In the genomic region with DNA sequence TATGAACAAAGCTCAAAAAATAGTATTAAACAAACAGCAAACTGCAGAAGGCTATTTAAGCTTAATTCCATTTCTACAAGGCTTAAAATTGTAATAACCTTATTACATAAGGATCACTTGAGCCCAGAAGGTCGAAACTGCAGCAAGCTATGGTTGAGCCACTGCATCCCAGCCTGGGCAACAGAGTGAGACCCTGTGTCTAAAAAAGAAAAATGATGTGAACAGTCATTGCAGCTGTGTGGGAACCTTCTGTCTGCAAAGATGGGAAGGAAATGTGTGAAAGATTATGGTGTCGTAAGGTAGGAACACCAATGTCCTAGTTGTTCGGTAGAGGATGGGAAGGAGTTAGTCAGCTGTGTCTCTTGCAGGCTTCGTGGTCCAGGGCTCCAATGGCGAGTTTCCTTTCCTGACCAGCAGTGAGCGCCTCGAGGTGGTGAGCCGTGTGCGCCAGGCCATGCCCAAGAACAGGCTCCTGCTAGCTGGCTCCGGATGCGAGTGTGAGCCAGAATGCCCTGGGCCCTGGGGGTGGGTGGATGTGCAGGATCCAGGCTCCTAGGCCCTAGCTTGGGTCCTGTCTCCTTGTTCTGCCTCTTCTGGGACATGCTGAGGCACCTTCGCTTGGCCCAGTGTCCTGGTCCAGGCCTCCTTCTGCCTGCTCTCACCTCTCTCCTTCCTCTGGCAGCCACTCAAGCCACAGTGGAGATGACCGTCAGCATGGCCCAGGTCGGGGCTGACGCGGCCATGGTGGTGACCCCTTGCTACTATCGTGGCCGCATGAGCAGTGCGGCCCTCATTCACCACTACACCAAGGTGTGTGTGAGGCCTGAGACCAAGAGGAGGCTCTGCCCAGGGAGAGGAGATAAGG, we compare ENCODE assay signal across 2 cellular contexts.
TF ChIP-seq lines count a peak whose summit lies in the region.

No MANE protein-coding gene starts in this region.

TF ChIP-seq in A549, 52 proteins besides CTCF, POLR2A, EP300 and RAD21:
- TF ChIP-seq PHF8 (IDR thresholded peaks at IDR 0.05; ENCODE audit: borderline replicate concordance, low read depth): no peak
- TF ChIP-seq SMC3 (IDR thresholded peaks at IDR 0.05): no peak
- no peak for TF ChIP-seq NR3C1 (IDR thresholded peaks at IDR 0.05)
- no peak for TF ChIP-seq CBX8 (IDR thresholded peaks at IDR 0.05)
- TF ChIP-seq MAFK (IDR thresholded peaks at IDR 0.05; ENCODE audit: partially characterized antibody): no peak
- no peak for TF ChIP-seq ZSCAN20 (CRISPR knock-in tag; IDR thresholded peaks at IDR 0.05)
- TF ChIP-seq FOXS1 (CRISPR knock-in tag; IDR thresholded peaks at IDR 0.05): no peak
- TF ChIP-seq RFX5 (IDR thresholded peaks at IDR 0.05): no peak
- no peak for TF ChIP-seq MYC (IDR thresholded peaks at IDR 0.05; ENCODE audit: borderline replicate concordance, low read length)
- no peak for TF ChIP-seq HOXB13 (CRISPR knock-in tag; IDR thresholded peaks at IDR 0.05; ENCODE audit: low read depth)
- TF ChIP-seq FOSL2 (IDR thresholded peaks at IDR 0.05): no peak
- no peak for TF ChIP-seq FOSL2 (CRISPR knock-in tag; IDR thresholded peaks at IDR 0.05)

TF ChIP-seq in WTC11, 78 proteins besides CTCF, POLR2A, EP300 and RAD21:
- TF ChIP-seq ZNF317 (CRISPR knock-in tag; IDR thresholded peaks at IDR 0.05; ENCODE audit: borderline replicate concordance, low read depth): 0 out of 2 replicates have a peak, but pooled peaks have one; percentile 46
- no peak for TF ChIP-seq CREM (CRISPR knock-in tag; IDR thresholded peaks at IDR 0.05)
- 0 out of 2 replicates have a peak, but pooled peaks have one; percentile 54 for TF ChIP-seq ZNF121 (CRISPR knock-in tag; IDR thresholded peaks at IDR 0.05)
- no peak for TF ChIP-seq FOXJ3 (CRISPR knock-in tag; IDR thresholded peaks at IDR 0.05; ENCODE audit: borderline replicate concordance)
